1 cellular context compared by ENCODE assay signal in genomic region chr9:128274245-128274644, GRCh38.
TF ChIP-seq lines count a peak whose summit lies in the region.

No MANE protein-coding gene starts in this region.

TF ChIP-seq in GM12878, 131 proteins besides CTCF, POLR2A, EP300 and RAD21:
- TF ChIP-seq POU2F2 (IDR thresholded peaks at IDR 0.05; ENCODE audit: borderline replicate concordance, low read depth, low read length) = no peak
- TF ChIP-seq, protein P1, sequence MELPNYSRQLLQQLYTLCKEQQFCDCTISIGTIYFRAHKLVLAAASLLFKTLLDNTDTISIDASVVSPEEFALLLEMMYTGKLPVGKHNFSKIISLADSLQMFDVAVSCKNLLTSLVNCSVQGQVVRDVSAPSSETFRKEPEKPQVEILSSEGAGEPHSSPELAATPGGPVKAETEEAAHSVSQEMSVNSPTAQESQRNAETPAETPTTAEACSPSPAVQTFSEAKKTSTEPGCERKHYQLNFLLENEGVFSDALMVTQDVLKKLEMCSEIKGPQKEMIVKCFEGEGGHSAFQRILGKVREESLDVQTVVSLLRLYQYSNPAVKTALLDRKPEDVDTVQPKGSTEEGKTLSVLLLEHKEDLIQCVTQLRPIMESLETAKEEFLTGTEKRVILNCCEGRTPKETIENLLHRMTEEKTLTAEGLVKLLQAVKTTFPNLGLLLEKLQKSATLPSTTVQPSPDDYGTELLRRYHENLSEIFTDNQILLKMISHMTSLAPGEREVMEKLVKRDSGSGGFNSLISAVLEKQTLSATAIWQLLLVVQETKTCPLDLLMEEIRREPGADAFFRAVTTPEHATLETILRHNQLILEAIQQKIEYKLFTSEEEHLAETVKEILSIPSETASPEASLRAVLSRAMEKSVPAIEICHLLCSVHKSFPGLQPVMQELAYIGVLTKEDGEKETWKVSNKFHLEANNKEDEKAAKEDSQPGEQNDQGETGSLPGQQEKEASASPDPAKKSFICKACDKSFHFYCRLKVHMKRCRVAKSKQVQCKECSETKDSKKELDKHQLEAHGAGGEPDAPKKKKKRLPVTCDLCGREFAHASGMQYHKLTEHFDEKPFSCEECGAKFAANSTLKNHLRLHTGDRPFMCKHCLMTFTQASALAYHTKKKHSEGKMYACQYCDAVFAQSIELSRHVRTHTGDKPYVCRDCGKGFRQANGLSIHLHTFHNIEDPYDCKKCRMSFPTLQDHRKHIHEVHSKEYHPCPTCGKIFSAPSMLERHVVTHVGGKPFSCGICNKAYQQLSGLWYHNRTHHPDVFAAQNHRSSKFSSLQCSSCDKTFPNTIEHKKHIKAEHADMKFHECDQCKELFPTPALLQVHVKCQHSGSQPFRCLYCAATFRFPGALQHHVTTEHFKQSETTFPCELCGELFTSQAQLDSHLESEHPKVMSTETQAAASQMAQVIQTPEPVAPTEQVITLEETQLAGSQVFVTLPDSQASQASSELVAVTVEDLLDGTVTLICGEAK (IDR thresholded peaks at IDR 0.05; ENCODE audit: borderline replicate concordance) = no peak
- TF ChIP-seq SP1 (IDR thresholded peaks at IDR 0.05; ENCODE audit: low read depth, low read length) = no peak
- no peak for TF ChIP-seq TARDBP (IDR thresholded peaks at IDR 0.05; ENCODE audit: borderline replicate concordance)
- TF ChIP-seq BMI1 (IDR thresholded peaks at IDR 0.05; ENCODE audit: borderline replicate concordance) = no peak
- TF ChIP-seq ATF2 (IDR thresholded peaks at IDR 0.05; ENCODE audit: low read length) = no peak
- TF ChIP-seq FOS (IDR thresholded peaks at IDR 0.05; ENCODE audit: borderline replicate concordance, extremely low read depth, insufficient read length) = no peak
- TF ChIP-seq ZZZ3 (IDR thresholded peaks at IDR 0.05; ENCODE audit: control insufficient read depth, insufficient read length, low read depth) = no peak
TF ChIP-seq in GM12878: peak in this region for 0.
